In the genomic region with DNA sequence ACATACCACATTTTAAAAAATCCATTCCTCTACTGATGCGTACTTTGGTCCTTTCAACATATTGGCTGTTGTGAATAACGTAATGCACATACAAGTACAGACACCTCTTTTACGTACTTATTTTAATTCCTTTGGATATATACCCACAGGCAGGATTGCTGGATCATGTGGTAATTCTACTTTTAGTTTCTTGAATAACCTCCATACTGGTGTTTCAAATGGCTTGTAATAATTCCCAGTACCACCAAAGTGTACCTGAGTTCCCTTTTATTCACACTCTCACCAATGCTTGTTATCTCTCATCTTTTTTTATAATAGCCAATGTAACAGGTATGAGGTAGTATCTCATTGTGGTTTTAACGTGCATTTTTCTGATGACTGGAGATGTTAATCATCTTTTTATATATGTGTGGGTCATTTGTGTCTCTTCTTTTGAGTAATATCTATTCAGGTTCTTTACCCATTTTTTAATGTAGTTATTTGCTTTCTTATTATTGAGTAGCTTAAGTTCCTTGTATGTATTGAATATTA, we compare ENCODE assay signal across 23 cellular contexts.
DNase-seq lines count a peak whose midpoint lies in the region; ATAC-seq, FAIRE-seq and TF ChIP-seq lines count a peak whose summit lies in the region.
"Had no signal": no experiment of that assay in that cellular context is flagged by ENCODE, and none has a peak within 500 bp of the region (broad histone marks: within the 10 kb centered on the region; RNA-seq: fewer than 3 reads in every experiment).

No MANE protein-coding gene starts in this region.

- ATAC-seq in activated T-cell treated with anti-CD3 and anti-CD28 coated beads, Interleukin-2, amount 50 U/mL, for 72 hours (replicated peaks in 1 of 2): peak; percentile 54 to 61
- ATAC-seq in foreskin keratinocyte (peak; percentile 94), T-cell (replicated peaks in 1 of 4) (no peak)
- ATAC-seq: GM12878, HCT116 had no signal

- H3K27ac Mint-ChIP-seq in activated T-cell treated with anti-CD3 and anti-CD28 coated beads, Interleukin-2, amount 50 U/mL, for 72 hours: no peak overlapping the region
- H3K27ac Mint-ChIP-seq in T-cell: no peak overlapping the region
- H3K27ac Mint-ChIP-seq: B cell; CD4-positive, CD25-positive, alpha-beta regulatory T cell; CD8-positive, alpha-beta memory T cell; H9 had no signal

- peaks cover 11% of the 10 kb centered on the region for H3K27me3 Mint-ChIP-seq in activated T-cell treated with anti-CD3 and anti-CD28 coated beads, Interleukin-2, amount 50 U/mL, for 72 hours (ENCODE audit: low read depth)
- peaks cover 0 to 8% of the 10 kb centered on the region in 2 donors for H3K27me3 Mint-ChIP-seq in T-cell

- H3K4me3 ChIP-seq in bronchial epithelial cell (ENCODE audit: low read depth, low read length): no peak overlapping the region
- H3K4me3 ChIP-seq: BLaER1, GM12878, GM23248 had no signal

- POLR2A ChIA-PET in T-cell (lab: Charles Lee): no interaction called here

- no peak overlapping the region for H3K27ac ChIP-seq in foreskin keratinocyte
- H3K27ac ChIP-seq: 22Rv1, BLaER1, C4-2B, GM23248 had no signal

- peak overlapping the region in 1 of 2 donors; percentile 49 for H3K4me3 Mint-ChIP-seq in activated T-cell treated with anti-CD3 and anti-CD28 coated beads, Interleukin-2, amount 50 U/mL, for 72 hours
- no peak overlapping the region for H3K4me3 Mint-ChIP-seq in T-cell
- H3K4me3 Mint-ChIP-seq: B cell; CD4-positive, CD25-positive, alpha-beta regulatory T cell; CD8-positive, alpha-beta memory T cell; H9 had no signal

- TF ChIP-seq CTCF in bronchial epithelial cell (IDR thresholded peaks at IDR 0.05; ENCODE audit: insufficient read depth, low read length, severe bottlenecking) (no peak), foreskin keratinocyte (conservative IDR thresholded peaks at IDR 0.05) (no peak)

- no peak for DNase-seq in activated T-cell treated with anti-CD3 and anti-CD28 coated beads, Interleukin-2, amount 50 U/mL, for 72 hours
- DNase-seq in activated T-cell treated with anti-CD3 and anti-CD28 coated beads, Interleukin-2, amount 50 U/mL, for 48 hours: no peak
- DNase-seq in bronchial epithelial cell (ENCODE audit: low read depth) (peak; percentile 17), foreskin keratinocyte (peak; percentile 80 to 92), NOMO-1 treated with DMSO at 0.1 percent for 48 hours (lab: John Stamatoyannopoulos, UW; ENCODE audit: unreplicated experiment) (no peak), T-cell (no peak)
- DNase-seq: CD4-positive, CD25-positive, alpha-beta regulatory T cell; CD8-positive, alpha-beta memory T cell; DMS 273 treated with DMSO at 0.1 percent for 48 hours; DMS79; EL; GDM1; GM23248; H9 had no signal

- peaks cover 7 to 10% of the 10 kb centered on the region in 2 donors for H3K36me3 Mint-ChIP-seq in activated T-cell treated with anti-CD3 and anti-CD28 coated beads, Interleukin-2, amount 50 U/mL, for 72 hours (ENCODE audit: insufficient read depth in 2 of 2)
- no peaks in the 10 kb centered on the region for H3K36me3 Mint-ChIP-seq in T-cell
- H3K36me3 Mint-ChIP-seq: CD4-positive, CD25-positive, alpha-beta regulatory T cell; CD8-positive, alpha-beta memory T cell had no signal

- CTCF ChIA-PET in T-cell (lab: Charles Lee): no interaction called here

- peaks cover 30% of the 10 kb centered on the region for H3K4me1 Mint-ChIP-seq in activated T-cell treated with anti-CD3 and anti-CD28 coated beads, Interleukin-2, amount 50 U/mL, for 72 hours (ENCODE audit: low read depth)
- H3K4me1 Mint-ChIP-seq in T-cell: no peaks in the 10 kb centered on the region
- H3K4me1 Mint-ChIP-seq: B cell; CD8-positive, alpha-beta memory T cell had no signal

- peaks cover 14% of the 10 kb centered on the region for H3K4me1 ChIP-seq in foreskin keratinocyte
- H3K4me1 ChIP-seq: BLaER1 had no signal

- FAIRE-seq in bronchial epithelial cell (lab: Jason Lieb, UNC): no peak
- FAIRE-seq: A204.1, D721Med, GM12878, GM19239 had no signal

- H3K27me3 ChIP-seq in bronchial epithelial cell (ENCODE audit: control insufficient read depth, insufficient read depth, low read length) (no peaks in the 10 kb centered on the region), foreskin keratinocyte (no peaks in the 10 kb centered on the region)
- H3K27me3 ChIP-seq: BLaER1 had no signal

- no peaks in the 10 kb centered on the region for H3K36me3 ChIP-seq in bronchial epithelial cell (ENCODE audit: control insufficient read depth, insufficient read depth, low read length)
- H3K36me3 ChIP-seq: BLaER1 had no signal

- peaks cover 0 to 5% of the 10 kb centered on the region in 2 donors for H3K9me3 Mint-ChIP-seq in activated T-cell treated with anti-CD3 and anti-CD28 coated beads, Interleukin-2, amount 50 U/mL, for 72 hours
- H3K9me3 Mint-ChIP-seq in T-cell: peaks cover 0 to 6% (median 0%) of the 10 kb centered on the region in 3 donors

Comparison
In these comparisons a context has a peak if more than half of its experiments do, and no peak if none do; other contexts are left out.
1. ATAC-seq: peak in activated T-cell treated with anti-CD3 and anti-CD28 coated beads, Interleukin-2, amount 50 U/mL, for 72 hours (2 of 2) and foreskin keratinocyte (single experiment); none in T-cell (0 of 4).
2. DNase-seq: peak in bronchial epithelial cell (single experiment) and foreskin keratinocyte (2 of 2); none in activated T-cell treated with anti-CD3 and anti-CD28 coated beads, Interleukin-2, amount 50 U/mL, for 72 hours (0 of 2), activated T-cell treated with anti-CD3 and anti-CD28 coated beads, Interleukin-2, amount 50 U/mL, for 48 hours (0 of 2), NOMO-1 treated with DMSO at 0.1 percent for 48 hours (single experiment) and T-cell (0 of 34).